Comparison of ENCODE assay signal across 10 cellular contexts in genomic region chr1:34810781-34811180, GRCh38. TPM values are rescaled to one million over a fixed set of nuclear protein-coding genes. Genes with fewer than 3 reads are reported as not detected.
"Had no signal": no experiment of that assay in that cellular context is flagged by ENCODE, and none has a peak within 500 bp of the region (broad histone marks: within the 10 kb centered on the region; RNA-seq: fewer than 3 reads in every experiment).

No MANE protein-coding gene starts in this region.

RNA-seq across cellular contexts. Expression of gene GJB3, which starts 29.8 kb away (rescaled TPM):
- total RNA-seq: subcutaneous adipose tissue, temporal lobe had no signal

RNA-seq across cellular contexts. Expression of gene GJB4, which starts 51.2 kb away (rescaled TPM):
- total RNA-seq: subcutaneous adipose tissue, temporal lobe, testis, thoracic aorta, thyroid gland, tibial nerve, upper lobe of left lung, upper lobe of right lung, uterus had no signal

RNA-seq across cellular contexts. Expression of gene GJB5, which starts 55.9 kb away (rescaled TPM):
- total RNA-seq: subcutaneous adipose tissue, temporal lobe, testis, thoracic aorta, thyroid gland, transverse colon, upper lobe of right lung had no signal
